ENCODE assay signal across 15 cellular contexts in the genomic region with DNA sequence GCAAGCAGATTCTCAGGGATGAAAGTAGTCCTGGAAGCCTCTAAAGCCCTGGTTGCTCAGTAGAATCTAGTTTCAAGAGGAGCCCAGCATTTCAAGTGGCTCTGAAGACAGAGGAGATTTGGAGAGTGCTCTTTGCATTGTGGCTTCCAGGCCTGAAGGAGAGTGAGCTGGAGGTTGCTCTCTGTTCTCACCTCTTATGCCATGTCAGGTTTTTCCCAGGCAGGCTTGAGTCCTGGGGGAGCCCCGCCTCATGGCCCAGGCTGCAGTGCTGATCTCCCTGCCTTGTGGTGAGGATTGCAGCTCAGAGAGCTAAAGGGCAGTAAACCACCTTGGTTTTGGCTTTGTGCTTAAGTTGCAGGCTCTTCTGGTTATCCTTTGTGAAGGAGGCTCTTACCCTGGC. TPM values are rescaled to one million over a fixed set of nuclear protein-coding genes. Genes with fewer than 3 reads are reported as not detected.
A peak's percentile ranks its signal among the peaks of the same experiment; 100 is the strongest.
DNase-seq lines count a peak whose midpoint lies in the region; ATAC-seq and TF ChIP-seq lines count a peak whose summit lies in the region.
"Had no signal": no experiment of that assay in that cellular context is flagged by ENCODE, and none has a peak within 500 bp of the region (broad histone marks: within the 10 kb centered on the region; RNA-seq: fewer than 3 reads in every experiment).

No MANE protein-coding gene starts in this region.

- intact Hi-C loops in upper lobe of right lung (cut with DNase I): no loop called here

- no peak for DNase-seq in activated naive CD4-positive, alpha-beta T cell treated with anti-CD3 and anti-CD28 coated beads, Interleukin-2, amount 10 ng/mL, durations not matched to agents 7 days and 5 days
- DNase-seq in activated naive CD4-positive, alpha-beta T cell treated with Interleukin-2 at 50 U/mL for 16 hours: no peak
- no peak for DNase-seq in upper lobe of right lung
- no peak for DNase-seq in cortex of kidney (lab: John Stamatoyannopoulos, UW)
- no peak for DNase-seq in NCI-H510A treated with DMSO at 0.1 percent for 48 hours (lab: John Stamatoyannopoulos, UW)
- no peak for DNase-seq in stimulated activated CD4-positive, alpha-beta T cell treated with anti-CD3 and anti-CD28 coated beads, Interleukin-4, amount 100 ng/mL, for 4 hours
- DNase-seq: DMS53, Kasumi-1, NCI-H1930, nucleus accumbens, trophoblast cell had no signal

- no peaks in the 10 kb centered on the region for H3K27me3 ChIP-seq in upper lobe of right lung
- H3K27me3 ChIP-seq: SJSA1 had no signal

- peak; percentile 28 for ATAC-seq in upper lobe of right lung
- ATAC-seq: GM12878 had no signal

- TF ChIP-seq CTCF in upper lobe of right lung (IDR thresholded peaks at IDR 0.05): no peak

- H3K9me3 ChIP-seq in mesodermal cell (ENCODE audit: control insufficient read depth, low read length): no peaks in the 10 kb centered on the region
- no peaks in the 10 kb centered on the region for H3K9me3 ChIP-seq in upper lobe of right lung
- H3K9me3 ChIP-seq: SJSA1 had no signal

- H3K9me3 Mint-ChIP-seq in activated naive CD4-positive, alpha-beta T cell treated with anti-CD3 and anti-CD28 coated beads, Interleukin-2, amount 10 ng/mL, durations not matched to agents 7 days and 5 days: no peaks in the 10 kb centered on the region
- no peaks in the 10 kb centered on the region for H3K9me3 Mint-ChIP-seq in activated naive CD8-positive, alpha-beta T cell (ENCODE audit: low read depth)

- H3K27ac ChIP-seq in mesodermal cell (ENCODE audit: low read depth, low read length, severe bottlenecking) (peak overlapping the region; percentile 29), upper lobe of right lung (no peak overlapping the region)
- H3K27ac ChIP-seq: SJSA1 had no signal

- H3K4me1 Mint-ChIP-seq in activated naive CD4-positive, alpha-beta T cell treated with anti-CD3 and anti-CD28 coated beads, Interleukin-2, amount 10 ng/mL, durations not matched to agents 7 days and 5 days: peaks cover 78% of the 10 kb centered on the region
- peaks cover 81% of the 10 kb centered on the region for H3K4me1 Mint-ChIP-seq in activated naive CD8-positive, alpha-beta T cell (ENCODE audit: low read depth)

- 83 to 100% methylated on average over 1 of the region's 1 CpG for WGBS in mesodermal cell (ENCODE audit: insufficient coverage in 2 of 2), 2 experiments

- CTCF ChIA-PET in activated naive CD4-positive, alpha-beta T cell treated with anti-CD3 and anti-CD28 coated beads, Interleukin-2, amount 10 ng/mL, durations not matched to agents 7 days and 5 days (lab: Charles Lee): interaction anchor here (1.7 to 1.9 kb wide), 2 partner anchors 11 to 47 kb away, joined by 6 to 10 read pairs; no protein-coding TSS in a partner anchor

- H3K36me3 ChIP-seq in mesodermal cell (ENCODE audit: control insufficient read depth, insufficient read depth, low read length) (peaks cover 19% of the 10 kb centered on the region), upper lobe of right lung (no peaks in the 10 kb centered on the region)

- H3K4me1 ChIP-seq in mesodermal cell (ENCODE audit: control insufficient read depth, insufficient read depth, low read length, poor library complexity, severe bottlenecking) (peaks cover 39% of the 10 kb centered on the region), upper lobe of right lung (peaks cover 48% of the 10 kb centered on the region)

- H3K4me3 ChIP-seq in mesodermal cell (ENCODE audit: extremely low read depth, insufficient read depth, low read length, poor library complexity, severe bottlenecking): no peak overlapping the region
- H3K4me3 ChIP-seq in upper lobe of right lung: no peak overlapping the region
- H3K4me3 ChIP-seq: GM12878, SJSA1 had no signal

- H3K27ac Mint-ChIP-seq in activated naive CD4-positive, alpha-beta T cell treated with anti-CD3 and anti-CD28 coated beads, Interleukin-2, amount 10 ng/mL, durations not matched to agents 7 days and 5 days: peak overlapping the region; percentile 42
- H3K27ac Mint-ChIP-seq in activated naive CD8-positive, alpha-beta T cell: peak overlapping the region; percentile 70

- H3K27me3 Mint-ChIP-seq in activated naive CD4-positive, alpha-beta T cell treated with anti-CD3 and anti-CD28 coated beads, Interleukin-2, amount 10 ng/mL, durations not matched to agents 7 days and 5 days: no peaks in the 10 kb centered on the region
- no peaks in the 10 kb centered on the region for H3K27me3 Mint-ChIP-seq in activated naive CD8-positive, alpha-beta T cell

- no peak overlapping the region for H3K4me3 Mint-ChIP-seq in activated naive CD4-positive, alpha-beta T cell treated with anti-CD3 and anti-CD28 coated beads, Interleukin-2, amount 10 ng/mL, durations not matched to agents 7 days and 5 days
- no peak overlapping the region for H3K4me3 Mint-ChIP-seq in activated naive CD8-positive, alpha-beta T cell

- H3K36me3 Mint-ChIP-seq in activated naive CD4-positive, alpha-beta T cell treated with anti-CD3 and anti-CD28 coated beads, Interleukin-2, amount 10 ng/mL, durations not matched to agents 7 days and 5 days: peaks cover 27% of the 10 kb centered on the region
- H3K36me3 Mint-ChIP-seq in activated naive CD8-positive, alpha-beta T cell: no peaks in the 10 kb centered on the region

RNA-seq across cellular contexts. Expression of a gene that starts 32.8 kb away (rescaled TPM):
- 29.9 TPM for polyA plus RNA-seq in mesodermal cell (2013, experiment 1 of 2)
- polyA plus RNA-seq in mesodermal cell (2013, experiment 2 of 2): 28.3 TPM
- 0.69 TPM for total RNA-seq in upper lobe of right lung

RNA-seq across cellular contexts. Expression of a gene that starts 45.3 kb away (rescaled TPM):
- 22.3 TPM for polyA plus RNA-seq in mesodermal cell (2013, experiment 1 of 2)
- 19.3 TPM for polyA plus RNA-seq in mesodermal cell (2013, experiment 2 of 2)
- 40.7 TPM for total RNA-seq in upper lobe of right lung

RNA-seq across cellular contexts. Expression of a gene that starts 54.6 kb away (rescaled TPM):
- 22.4 TPM for polyA plus RNA-seq in mesodermal cell (2013, experiment 1 of 2)
- 18.8 TPM for polyA plus RNA-seq in mesodermal cell (2013, experiment 2 of 2)
- total RNA-seq in upper lobe of right lung: 15.7 TPM
